25 cellular contexts compared by ENCODE assay signal in the genomic region with DNA sequence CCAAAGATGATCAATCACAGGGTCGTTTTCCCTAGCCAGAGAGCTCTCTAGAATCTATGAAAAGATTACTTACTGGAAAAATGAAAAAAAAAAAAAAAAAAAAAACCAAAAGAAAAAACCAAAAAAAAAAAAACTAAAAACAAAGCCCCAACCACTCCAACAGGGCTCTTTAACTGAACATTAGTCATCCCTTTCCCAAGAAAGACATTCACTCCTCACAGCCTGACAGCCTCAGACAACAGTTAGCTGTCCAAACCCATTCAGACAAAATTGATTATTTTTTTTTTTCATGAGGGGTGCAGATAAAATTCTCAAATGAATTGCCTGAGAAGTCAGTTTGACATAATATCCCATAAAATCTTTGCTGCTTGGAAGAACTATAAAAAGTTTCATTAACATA.
A peak's percentile ranks its signal among the peaks of the same experiment; 100 is the strongest.
DNase-seq lines count a peak whose midpoint lies in the region; ATAC-seq, FAIRE-seq and TF ChIP-seq lines count a peak whose summit lies in the region.
"Had no signal": no experiment of that assay in that cellular context is flagged by ENCODE, and none has a peak within 500 bp of the region (broad histone marks: within the 10 kb centered on the region; RNA-seq: fewer than 3 reads in every experiment).

No MANE protein-coding gene starts in this region.

- H3K27me3 ChIP-seq in astrocyte (ENCODE audit: insufficient read depth, low read length) (no peaks in the 10 kb centered on the region), smooth muscle cell (ENCODE audit: low read depth) (no peaks in the 10 kb centered on the region), left lung (no peaks in the 10 kb centered on the region)

- no peak for TF ChIP-seq CTCF in HEK293 (tag by site-specific recombination; IDR thresholded peaks at IDR 0.05)
- no peak for TF ChIP-seq CTCF in astrocyte (IDR thresholded peaks at IDR 0.05; ENCODE audit: insufficient read depth, low read depth, low read length)
- TF ChIP-seq CTCF in smooth muscle cell (IDR thresholded peaks at IDR 0.05; ENCODE audit: borderline replicate concordance, insufficient read depth, poor library complexity, severe bottlenecking) = no peak
- TF ChIP-seq CTCF in left lung (IDR thresholded peaks at IDR 0.05) = no peak

- H3K9ac ChIP-seq in astrocyte (ENCODE audit: low read length) (no peak overlapping the region), smooth muscle cell (ENCODE audit: low read depth) (no peak overlapping the region)
- H3K9ac ChIP-seq: GM23248 had no signal

- intact Hi-C loops in left lung (cut with DNase I) = no loop called here

- no peak overlapping the region for H3K27ac Mint-ChIP-seq in astrocyte (ENCODE audit: unreplicated experiment)
- H3K27ac Mint-ChIP-seq: CD8-positive, alpha-beta T cell had no signal

- peaks cover 5% of the 10 kb centered on the region for H3F3A ChIP-seq in smooth muscle cell (ENCODE audit: low read depth)

- CTCF ChIA-PET in HEK293 (lab: Yijun Ruan, JAX) = no interaction called here

- H3K9me3 Mint-ChIP-seq in astrocyte (ENCODE audit: unreplicated experiment) = no peaks in the 10 kb centered on the region
- H3K9me3 Mint-ChIP-seq: CD8-positive, alpha-beta T cell had no signal

- H3K4me3 Mint-ChIP-seq in astrocyte (ENCODE audit: unreplicated experiment) = no peak overlapping the region
- H3K4me3 Mint-ChIP-seq: CD8-positive, alpha-beta T cell had no signal

- H3K27ac ChIP-seq in HEK293 (ENCODE audit: extremely low read depth, low read depth, low read length) (no peak overlapping the region), astrocyte (ENCODE audit: low read depth, low read length) (no peak overlapping the region), smooth muscle cell (ENCODE audit: low read depth) (no peak overlapping the region), left lung (no peak overlapping the region)
- H3K27ac ChIP-seq: GM23248, SK-N-MC had no signal

- no peaks in the 10 kb centered on the region for H3K4me1 ChIP-seq in HEK293 (ENCODE audit: control insufficient read depth, insufficient read depth, low read length)
- H3K4me1 ChIP-seq in astrocyte (ENCODE audit: insufficient read depth, low read length) = peaks cover 24% of the 10 kb centered on the region
- peaks cover 7% of the 10 kb centered on the region for H3K4me1 ChIP-seq in smooth muscle cell (ENCODE audit: low read depth)
- H3K4me1 ChIP-seq in left lung = no peaks in the 10 kb centered on the region

- no peak for ATAC-seq in left lung
- ATAC-seq: CD8-positive, alpha-beta T cell; PC-3 had no signal

- no peaks in the 10 kb centered on the region for H3K36me3 ChIP-seq in HEK293 (ENCODE audit: control insufficient read depth in 2 of 2, insufficient read depth in 1 of 2, low read length in 2 of 2)
- no peaks in the 10 kb centered on the region for H3K36me3 ChIP-seq in astrocyte (ENCODE audit: insufficient read depth, low read length)
- no peaks in the 10 kb centered on the region for H3K36me3 ChIP-seq in smooth muscle cell (ENCODE audit: low read depth)
- H3K36me3 ChIP-seq in left lung = no peaks in the 10 kb centered on the region

- WGBS in smooth muscle cell (ENCODE audit: low lambda C conversion rate) = 33% methylated on average over 1 of the region's 1 CpG

- H3K4me1 Mint-ChIP-seq in astrocyte (ENCODE audit: low read depth, unreplicated experiment) = peaks cover 44% of the 10 kb centered on the region

- H3K4me3 ChIP-seq in HEK293 (ENCODE audit: low read depth, low read length) = no peak overlapping the region
- no peak overlapping the region for H3K4me3 ChIP-seq in astrocyte (ENCODE audit: insufficient read depth, low read depth, low read length)
- H3K4me3 ChIP-seq in smooth muscle cell = no peak overlapping the region
- H3K4me3 ChIP-seq in left lung = no peak overlapping the region
- H3K4me3 ChIP-seq: GM23248, SK-N-MC had no signal

- no peaks in the 10 kb centered on the region for H3K9me3 ChIP-seq in HEK293 (ENCODE audit: control insufficient read depth, insufficient read depth, low read depth, low read length)
- no peaks in the 10 kb centered on the region for H3K9me3 ChIP-seq in astrocyte (ENCODE audit: insufficient read depth, low read depth, low read length)
- no peaks in the 10 kb centered on the region for H3K9me3 ChIP-seq in smooth muscle cell (replicated peaks; ENCODE audit: low read depth)
- H3K9me3 ChIP-seq in left lung = no peaks in the 10 kb centered on the region

- H3K36me3 Mint-ChIP-seq in astrocyte (ENCODE audit: low read depth, unreplicated experiment) = peaks cover 5% of the 10 kb centered on the region
- H3K36me3 Mint-ChIP-seq: CD8-positive, alpha-beta T cell had no signal

- DNase-seq in EH (ENCODE audit: low read depth) (peak; percentile 47), astrocyte (ENCODE audit: low read depth) (peak; percentile 44), smooth muscle cell (lab: John Stamatoyannopoulos, UW; ENCODE audit: unreplicated experiment) (no peak), left lung (no peak), midbrain (lab: John Stamatoyannopoulos, UW) (no peak), hypothalamus (lab: John Stamatoyannopoulos, UW) (no peak)
- DNase-seq: C1 segment of cervical spinal cord; Calu3; CD8-positive, alpha-beta T cell; DMS153; EL; GM23248; HCEC 1CT; Karpas-422; NCI-H1694; NCI-H2081; NCI-H446; NCI-H526; PC-3; SHP77 treated with DMSO at 0.1 percent for 48 hours; SW 1271 had no signal

- no peak for FAIRE-seq in astrocyte (lab: Jason Lieb, UNC)
- FAIRE-seq: GM12892, GM18507 had no signal

- peaks cover 8% of the 10 kb centered on the region for H3K27me3 Mint-ChIP-seq in astrocyte (ENCODE audit: low read depth, unreplicated experiment)

- H3K79me2 ChIP-seq in astrocyte (ENCODE audit: insufficient read depth, low read length) (no peaks in the 10 kb centered on the region), smooth muscle cell (ENCODE audit: low read depth) (no peaks in the 10 kb centered on the region)

- no peak overlapping the region for H2AFZ ChIP-seq in astrocyte (ENCODE audit: low read depth, low read length)
- H2AFZ ChIP-seq in smooth muscle cell (ENCODE audit: low read depth) = no peak overlapping the region
- H2AFZ ChIP-seq: GM23248 had no signal

- H3K4me2 ChIP-seq in astrocyte (ENCODE audit: low read length) (no peak overlapping the region), smooth muscle cell (peak overlapping the region; percentile 68)

- H4K20me1 ChIP-seq in astrocyte (ENCODE audit: insufficient read depth, low read length) (no peaks in the 10 kb centered on the region), smooth muscle cell (ENCODE audit: low read depth) (no peaks in the 10 kb centered on the region)

- POLR2A ChIA-PET in HEK293 (lab: Yijun Ruan, JAX) = no interaction called here

TF ChIP-seq in HEK293, 187 proteins besides CTCF, POLR2A, EP300 and RAD21:
- TF ChIP-seq PRDM6 (tag by site-specific recombination; IDR thresholded peaks at IDR 0.05) = peak; percentile 26; the same call in 1 of the 2 replicates
- TF ChIP-seq, protein P1, sequence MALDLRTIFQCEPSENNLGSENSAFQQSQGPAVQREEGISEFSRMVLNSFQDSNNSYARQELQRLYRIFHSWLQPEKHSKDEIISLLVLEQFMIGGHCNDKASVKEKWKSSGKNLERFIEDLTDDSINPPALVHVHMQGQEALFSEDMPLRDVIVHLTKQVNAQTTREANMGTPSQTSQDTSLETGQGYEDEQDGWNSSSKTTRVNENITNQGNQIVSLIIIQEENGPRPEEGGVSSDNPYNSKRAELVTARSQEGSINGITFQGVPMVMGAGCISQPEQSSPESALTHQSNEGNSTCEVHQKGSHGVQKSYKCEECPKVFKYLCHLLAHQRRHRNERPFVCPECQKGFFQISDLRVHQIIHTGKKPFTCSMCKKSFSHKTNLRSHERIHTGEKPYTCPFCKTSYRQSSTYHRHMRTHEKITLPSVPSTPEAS (tag by site-specific recombination; IDR thresholded peaks at IDR 0.05) = no peak
- no peak for TF ChIP-seq MEIS1 (CRISPR knock-in tag; IDR thresholded peaks at IDR 0.05; ENCODE audit: borderline replicate concordance)
- no peak for TF ChIP-seq SCRT1 (tag by site-specific recombination; IDR thresholded peaks at IDR 0.05; ENCODE audit: borderline replicate concordance)
- no peak for TF ChIP-seq ZNF248 (tag by site-specific recombination; IDR thresholded peaks at IDR 0.05)
- no peak for TF ChIP-seq ZNF777 (tag by site-specific recombination; IDR thresholded peaks at IDR 0.05; ENCODE audit: borderline replicate concordance)
- TF ChIP-seq ZNF10 (tag by site-specific recombination; IDR thresholded peaks at IDR 0.05) = no peak

Comparison
In these comparisons a context has a peak if more than half of its experiments do, and no peak if none do; other contexts are left out.
1. DNase-seq: peak in EH (single experiment) and astrocyte (single experiment); none in smooth muscle cell (single experiment), left lung (0 of 2), midbrain (single experiment) and hypothalamus (0 of 51).